Comparison of ENCODE assay signal across 8 cellular contexts in genomic region chr6:33299237-33299944, GRCh38. TPM values are rescaled to one million over a fixed set of nuclear protein-coding genes. Genes with fewer than 3 reads are reported as not detected.
DNase-seq lines count a peak whose midpoint lies in the region; ATAC-seq, FAIRE-seq and TF ChIP-seq lines count a peak whose summit lies in the region.

No MANE protein-coding gene starts in this region.

- no peaks in the 10 kb centered on the region for H3K27me3 Mint-ChIP-seq in astrocyte (ENCODE audit: low read depth, unreplicated experiment)

- peaks cover 11% of the 10 kb centered on the region for H3K36me3 Mint-ChIP-seq in astrocyte (ENCODE audit: low read depth, unreplicated experiment)

- peak overlapping the region; percentile 99 for H3K4me2 ChIP-seq in astrocyte (ENCODE audit: low read length)

- peaks cover 4% of the 10 kb centered on the region for H3K36me3 ChIP-seq in astrocyte (ENCODE audit: insufficient read depth, low read length)

- H3K4me3 ChIP-seq in astrocyte (ENCODE audit: insufficient read depth, low read depth, low read length), result peak overlapping the region; percentile 80

- H3K4me3 Mint-ChIP-seq in astrocyte (ENCODE audit: unreplicated experiment), result peak overlapping the region; percentile 97

- H3K9me3 ChIP-seq in astrocyte (ENCODE audit: insufficient read depth, low read depth, low read length), result no peaks in the 10 kb centered on the region

- no peaks in the 10 kb centered on the region for H3K9me3 Mint-ChIP-seq in astrocyte (ENCODE audit: unreplicated experiment)

- peak overlapping the region; percentile 68 for H2AFZ ChIP-seq in astrocyte (ENCODE audit: low read depth, low read length)

- TF ChIP-seq CTCF in astrocyte (IDR thresholded peaks at IDR 0.05; ENCODE audit: insufficient read depth, low read depth, low read length), result peak; percentile 50

- FAIRE-seq in GM18507 (lab: Jason Lieb, UNC) (peak; percentile 84), astrocyte (lab: Jason Lieb, UNC) (no peak)

- peak overlapping the region; percentile 99 for H3K27ac Mint-ChIP-seq in astrocyte (ENCODE audit: unreplicated experiment)

- peaks cover 8% of the 10 kb centered on the region for H3K4me1 ChIP-seq in astrocyte (ENCODE audit: insufficient read depth, low read length)

- peaks cover 7% of the 10 kb centered on the region for H3K4me1 Mint-ChIP-seq in astrocyte (ENCODE audit: low read depth, unreplicated experiment)

- DNase-seq in GM18507 (ENCODE audit: extremely low spot score, insufficient read length, low read depth) (no peak), NCI-H2029 (lab: John Stamatoyannopoulos, UW) (peak; percentile 92), T-helper 22 cell (ENCODE audit: low read depth) (peak; percentile 90), astrocyte (ENCODE audit: low read depth) (peak; percentile 82), hepatic stellate cell (ENCODE audit: low spot score) (peak; percentile 94), retina (peak; percentile 96), 8988T (no peak)

- H3K27ac ChIP-seq in astrocyte (ENCODE audit: low read depth, low read length), result peak overlapping the region; percentile 87

- H3K9ac ChIP-seq in astrocyte (ENCODE audit: low read length), result peak overlapping the region; percentile 92

- peaks cover 36% of the 10 kb centered on the region for H3K79me2 ChIP-seq in astrocyte (ENCODE audit: insufficient read depth, low read length)

- peak; percentile 80 for ATAC-seq in HG03025 (IDR thresholded peaks at IDR 0.05; ENCODE audit: low FRiP score, unreplicated experiment)

- H4K20me1 ChIP-seq in astrocyte (ENCODE audit: insufficient read depth, low read length), result peaks cover 31% of the 10 kb centered on the region

- H3K27me3 ChIP-seq in astrocyte (ENCODE audit: insufficient read depth, low read length), result no peaks in the 10 kb centered on the region

RNA-seq across cellular contexts. Expression of gene RGL2, which starts 0.6 kb away (rescaled TPM):
- total RNA-seq in astrocyte, result 36.5 and 38.9 TPM in 2 replicates

RNA-seq across cellular contexts. Expression of gene PFDN6, which starts 10.0 kb away (rescaled TPM):
- total RNA-seq in astrocyte, result 54.8 and 56.7 TPM in 2 replicates

RNA-seq across cellular contexts. Expression of gene WDR46, which starts 10.4 kb away (rescaled TPM):
- total RNA-seq in astrocyte, result 59.7 and 63.7 TPM in 2 replicates

RNA-seq across cellular contexts. Expression of gene TAPBP, which starts 14.5 kb away (rescaled TPM):
- 128 and 152 TPM in 2 replicates for total RNA-seq in astrocyte

RNA-seq across cellular contexts. Expression of gene ZBTB22, which starts 18.2 kb away (rescaled TPM):
- 13.1 and 17.3 TPM in 2 replicates for total RNA-seq in astrocyte

Comparison
In these comparisons a context has a peak if more than half of its experiments do, and no peak if none do; other contexts are left out.
1. DNase-seq: peak in NCI-H2029 (single experiment), T-helper 22 cell (single experiment), astrocyte (single experiment), hepatic stellate cell (single experiment) and retina (single experiment); none in GM18507 (single experiment) and 8988T (single experiment).